23 cellular contexts compared by ENCODE assay signal in the genomic region with DNA sequence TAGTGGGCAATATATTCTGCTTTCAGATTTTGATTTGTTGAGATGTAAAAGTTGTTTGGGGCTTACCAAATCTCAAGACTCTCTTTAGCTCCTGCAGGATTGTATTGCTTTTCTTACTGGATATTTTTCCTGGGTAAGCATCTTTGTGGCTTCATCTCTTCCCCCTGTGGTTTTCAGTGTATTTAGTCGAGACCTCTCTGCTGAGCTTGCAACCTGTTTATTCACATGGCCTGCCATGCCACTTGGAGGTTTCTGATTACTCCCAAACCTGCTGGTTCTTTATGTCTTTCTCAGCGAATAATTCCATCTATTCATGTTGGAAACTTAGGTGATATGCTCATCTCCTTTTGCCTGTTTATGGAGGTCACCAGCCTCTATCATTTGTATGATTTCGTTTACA. TPM values are rescaled to one million over a fixed set of nuclear protein-coding genes. Genes with fewer than 3 reads are reported as not detected.
DNase-seq lines count a peak whose midpoint lies in the region; ATAC-seq and TF ChIP-seq lines count a peak whose summit lies in the region.
"Had no signal": no experiment of that assay in that cellular context is flagged by ENCODE, and none has a peak within 500 bp of the region (broad histone marks: within the 10 kb centered on the region; RNA-seq: fewer than 3 reads in every experiment).

No MANE protein-coding gene starts in this region.

- H3K27me3 Mint-ChIP-seq in naive B cell, result no peaks in the 10 kb centered on the region

- in situ Hi-C loops in transverse colon (cut with MboI; ENCODE audit: low pct_ligation_motif_present in 1 of 4, low pct_unique_long_range_greater_than_20kb in 1 of 4, low sequenced_read_pairs in 3 of 4), result no loop called here

- peak overlapping the region; percentile 40; the same call in 1 of the 2 replicates for H3K4me2 ChIP-seq in MM.1S (ENCODE audit: low read depth, low read length)
- H3K4me2 ChIP-seq: BLaER1 had no signal

- H3K9me3 ChIP-seq in MM.1S (replicated peaks; ENCODE audit: insufficient read depth, low read length), result no peaks in the 10 kb centered on the region
- H3K9me3 ChIP-seq in prostate gland, result no peaks in the 10 kb centered on the region
- no peaks in the 10 kb centered on the region for H3K9me3 ChIP-seq in gastroesophageal sphincter
- no peaks in the 10 kb centered on the region for H3K9me3 ChIP-seq in transverse colon
- H3K9me3 ChIP-seq: BLaER1, pancreas, thyroid gland had no signal

- H3K9ac ChIP-seq in MM.1S (ENCODE audit: low read length), result no peak overlapping the region
- H3K9ac ChIP-seq: BLaER1 had no signal

- H3K9me2 ChIP-seq in MM.1S (replicated peaks; ENCODE audit: insufficient read depth, low read length), result no peaks in the 10 kb centered on the region

- H3K27me3 ChIP-seq in MM.1S (replicated peaks; ENCODE audit: insufficient read depth, low read length) (no peaks in the 10 kb centered on the region), prostate gland (replicated peaks; ENCODE audit: insufficient read depth) (no peaks in the 10 kb centered on the region), gastroesophageal sphincter (no peaks in the 10 kb centered on the region), transverse colon (no peaks in the 10 kb centered on the region)
- H3K27me3 ChIP-seq: BLaER1, pancreas, thyroid gland had no signal

- H3K4me1 Mint-ChIP-seq in naive B cell, result peaks cover 46 to 59% (median 56%) of the 10 kb centered on the region in 3 donors

- no peaks in the 10 kb centered on the region; the same call in 1 of the 2 replicates for H3K36me3 ChIP-seq in MM.1S (replicated peaks; ENCODE audit: insufficient read depth, low read length)
- peaks cover 0 to 10% of the 10 kb centered on the region in 2 donors for H3K36me3 ChIP-seq in prostate gland
- H3K36me3 ChIP-seq in gastroesophageal sphincter, result peaks cover 0 to 85% of the 10 kb centered on the region in 2 donors
- peaks cover 0 to 48% (median 21%) of the 10 kb centered on the region in 4 donors for H3K36me3 ChIP-seq in transverse colon

- ATAC-seq in naive B cell (ENCODE audit: low read depth in 2 of 2), result no peak
- ATAC-seq in GM18867 (IDR thresholded peaks at IDR 0.05; ENCODE audit: unreplicated experiment), result no peak
- ATAC-seq in gastroesophageal sphincter, result no peak
- ATAC-seq: activated CD8-positive, alpha-beta T cell treated with anti-CD3 and anti-CD28 coated beads, Interleukin-2, amount 10 ng/mL, durations not matched to agents 7 days and 5 days; left ventricle myocardium superior; Panc1; pancreas; right cardiac atrium had no signal

- TF ChIP-seq CTCF in MM.1S (IDR thresholded peaks at IDR 0.05; ENCODE audit: low read length), result no peak
- no peak for TF ChIP-seq CTCF in prostate gland (IDR thresholded peaks at IDR 0.05)
- TF ChIP-seq CTCF in gastroesophageal sphincter (IDR thresholded peaks at IDR 0.05), result no peak
- TF ChIP-seq CTCF in transverse colon (IDR thresholded peaks at IDR 0.05), result no peak

- peaks cover 32% of the 10 kb centered on the region for H3K4me1 ChIP-seq in MM.1S (ENCODE audit: low read length)
- no peaks in the 10 kb centered on the region for H3K4me1 ChIP-seq in prostate gland (replicated peaks)
- H3K4me1 ChIP-seq in gastroesophageal sphincter, result peaks cover 0 to 14% (median 0%) of the 10 kb centered on the region in 3 donors
- H3K4me1 ChIP-seq in transverse colon, result peaks cover 0 to 8% (median 0%) of the 10 kb centered on the region in 4 donors
- H3K4me1 ChIP-seq: thyroid gland had no signal

- 80% methylated on average over 3 of the region's 3 CpGs for WGBS in prostate gland
- WGBS in gastroesophageal sphincter (ENCODE audit: low coverage in 1 of 2), 2 donors, result 85 to 87% methylated on average over 3 of the region's 3 CpGs
- WGBS in transverse colon (ENCODE audit: low coverage in 1 of 2), 2 donors, result 78 to 84% methylated on average over 3 of the region's 3 CpGs

- H3K27ac Mint-ChIP-seq in naive B cell, result peak overlapping the region in 4 of 6 donors; percentile 16 to 79 (median 64)
- H3K27ac Mint-ChIP-seq: activated CD8-positive, alpha-beta T cell treated with anti-CD3 and anti-CD28 coated beads, Interleukin-2, amount 10 ng/mL, durations not matched to agents 7 days and 5 days had no signal

- TF ChIP-seq EP300 in gastroesophageal sphincter (IDR thresholded peaks at IDR 0.05) (no peak), transverse colon (IDR thresholded peaks at IDR 0.05; ENCODE audit: low read depth) (no peak)

- H4K20me1 ChIP-seq in MM.1S (ENCODE audit: insufficient read depth, low read length), result no peaks in the 10 kb centered on the region

- no peak for TF ChIP-seq POLR2A in prostate gland (IDR thresholded peaks at IDR 0.05)
- TF ChIP-seq POLR2A in gastroesophageal sphincter (IDR thresholded peaks at IDR 0.05), result no peak
- TF ChIP-seq POLR2A in transverse colon (IDR thresholded peaks at IDR 0.05), result no peak

- peak; percentile 81 for DNase-seq in MM.1S
- peak; percentile 71 for DNase-seq in cerebellum (ENCODE audit: low spot score)
- no peak for DNase-seq in naive B cell
- no peak for DNase-seq in prostate gland (ENCODE audit: low spot score)
- no peak for DNase-seq in transverse colon
- DNase-seq: activated CD8-positive, alpha-beta T cell treated with anti-CD3 and anti-CD28 coated beads, Interleukin-2, amount 10 ng/mL, durations not matched to agents 7 days and 5 days; activated naive CD4-positive, alpha-beta T cell treated with anti-CD3 and anti-CD28 coated beads, Interleukin-2, amount 50 U/mL, for 16 hours; DMS153; left ventricle myocardium superior; midbrain; NCI-H1436; NCI-H748 treated with DMSO at 0.1 percent for 48 hours; pancreas; right cardiac atrium; SHP77 treated with DMSO at 0.1 percent for 48 hours; stimulated activated CD4-positive, alpha-beta T cell treated with anti-CD3 and anti-CD28 coated beads, Interleukin-1b, Interleukin-23, amount 100 ng/mL, for 48 hours; thyroid gland had no signal

- H3K27ac ChIP-seq in MM.1S (ENCODE audit: low read length) (peak overlapping the region; percentile 40; the same call in 1 of the 2 replicates), prostate gland (no peak overlapping the region), gastroesophageal sphincter (no peak overlapping the region), transverse colon (no peak overlapping the region)
- H3K27ac ChIP-seq: BLaER1, pancreas, thyroid gland had no signal

- H3K9me3 Mint-ChIP-seq in naive B cell, result no peaks in the 10 kb centered on the region
- H3K9me3 Mint-ChIP-seq: neural crest cell had no signal

- H3F3A ChIP-seq in MM.1S (ENCODE audit: insufficient read depth, low read length), result peaks cover 14% of the 10 kb centered on the region

- H3K4me3 Mint-ChIP-seq in naive B cell, result no peak overlapping the region
- H3K4me3 Mint-ChIP-seq: activated CD8-positive, alpha-beta T cell treated with anti-CD3 and anti-CD28 coated beads, Interleukin-2, amount 10 ng/mL, durations not matched to agents 7 days and 5 days; neural crest cell had no signal

- no peak overlapping the region for H3K4me3 ChIP-seq in MM.1S (ENCODE audit: low read length)
- H3K4me3 ChIP-seq in prostate gland, result no peak overlapping the region
- no peak overlapping the region for H3K4me3 ChIP-seq in gastroesophageal sphincter
- no peak overlapping the region for H3K4me3 ChIP-seq in transverse colon
- H3K4me3 ChIP-seq: BLaER1, K562, pancreas, thyroid gland had no signal

- no peak overlapping the region for H2AFZ ChIP-seq in MM.1S (ENCODE audit: low read length)

- intact Hi-C loops in prostate gland (cut with DNase I) (no loop called here), transverse colon (cut with DNase I; ENCODE audit: low total_unique reads) (no loop called here)

- peaks cover 46 to 58% of the 10 kb centered on the region in 2 donors for H3K36me3 Mint-ChIP-seq in naive B cell

- H3K79me2 ChIP-seq in MM.1S (ENCODE audit: low read length), result no peaks in the 10 kb centered on the region

RNA-seq across cellular contexts. Expression of a gene that starts 10.9 kb away (rescaled TPM):
- total RNA-seq in cerebellum (75.6 TPM), prostate gland (100 to 1,000 TPM in 1 of 2 donors, 10 to 100 TPM in 1; 61.3 to 106 TPM), gastroesophageal sphincter (10 to 100 TPM; 19.3 to 27.1 (median 22.4) TPM), transverse colon (100 to 1,000 TPM in 1 of 4 donors, 10 to 100 TPM in 3; 55.4 to 114 (median 79.4) TPM)
- polyA plus RNA-seq in naive B cell (ENCODE audit: low read depth in 6 of 6), result 100 to 1,000 TPM in 1 of 6 donors, 10 to 100 TPM in 5; 74.5 to 104 (median 88.2) TPM

Comparison
In these comparisons a context has a peak if more than half of its experiments do, and no peak if none do; other contexts are left out.
1. DNase-seq: peak in MM.1S (single experiment) and cerebellum (single experiment); none in naive B cell (single experiment), prostate gland (single experiment) and transverse colon (single experiment).